10 cellular contexts compared by ENCODE assay signal in the genomic region with DNA sequence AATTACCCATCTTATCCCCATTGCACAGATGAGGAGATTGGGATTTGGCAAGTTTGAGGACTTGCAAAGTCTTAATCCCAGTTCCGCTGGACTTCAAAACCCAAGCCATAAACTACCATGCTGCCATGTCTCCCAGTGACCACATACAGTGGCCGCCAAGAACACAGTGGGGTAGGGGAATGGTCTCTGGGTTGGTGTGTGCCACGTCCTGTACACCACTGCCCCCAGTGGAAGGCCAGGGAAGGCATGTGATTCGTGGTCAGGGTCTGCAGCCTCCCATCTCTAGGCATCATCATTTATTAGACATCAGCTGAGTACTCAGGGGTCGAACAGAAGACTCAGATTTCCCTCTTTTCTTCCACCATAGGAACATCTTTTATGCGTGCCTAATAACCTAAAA.
A peak's percentile ranks its signal among the peaks of the same experiment; 100 is the strongest.
DNase-seq lines count a peak whose midpoint lies in the region; ATAC-seq and TF ChIP-seq lines count a peak whose summit lies in the region.
"Had no signal": no experiment of that assay in that cellular context is flagged by ENCODE, and none has a peak within 500 bp of the region (broad histone marks: within the 10 kb centered on the region; RNA-seq: fewer than 3 reads in every experiment).

No MANE protein-coding gene starts in this region.

- H3K4me3 Mint-ChIP-seq in stimulated activated naive CD8-positive, alpha-beta T cell treated with anti-CD3 and anti-CD28 coated beads, Interleukin-15, amount 100 ng/mL, for 72 hours, result no peak overlapping the region

- H3K27me3 Mint-ChIP-seq in stimulated activated naive CD8-positive, alpha-beta T cell treated with anti-CD3 and anti-CD28 coated beads, Interleukin-15, amount 100 ng/mL, for 72 hours, result no peaks in the 10 kb centered on the region

- H3K4me3 ChIP-seq in fibroblast of mammary gland (ENCODE audit: control insufficient read depth, low read depth, low read length), result no peak overlapping the region
- H3K4me3 ChIP-seq: pancreas, tibial nerve had no signal

- peak; percentile 68 for ATAC-seq in stimulated activated naive CD8-positive, alpha-beta T cell treated with anti-CD3 and anti-CD28 coated beads, Interleukin-15, amount 100 ng/mL, for 72 hours
- ATAC-seq in stimulated activated naive CD8-positive, alpha-beta T cell treated with anti-CD3 and anti-CD28 coated beads, Interleukin-15, Interleukin-2, amounts not matched to agents 100 U/mL and 50 U/mL, for 24 hours, result no peak
- ATAC-seq in HG02571 (IDR thresholded peaks at IDR 0.05; ENCODE audit: unreplicated experiment), result no peak

- peak; percentile 49 for TF ChIP-seq CTCF in fibroblast of mammary gland (conservative IDR thresholded peaks at IDR 0.05; ENCODE audit: control insufficient read depth, insufficient read depth, low read depth, low read length)

- no peaks in the 10 kb centered on the region for H3K9me3 Mint-ChIP-seq in stimulated activated naive CD8-positive, alpha-beta T cell treated with anti-CD3 and anti-CD28 coated beads, Interleukin-15, amount 100 ng/mL, for 72 hours

- peaks cover 70% of the 10 kb centered on the region for H3K4me1 Mint-ChIP-seq in stimulated activated naive CD8-positive, alpha-beta T cell treated with anti-CD3 and anti-CD28 coated beads, Interleukin-15, amount 100 ng/mL, for 72 hours

- H3K27ac Mint-ChIP-seq in stimulated activated naive CD8-positive, alpha-beta T cell treated with anti-CD3 and anti-CD28 coated beads, Interleukin-15, amount 100 ng/mL, for 72 hours, result no peak overlapping the region

- peak in 1 of 2 donors; percentile 37 for DNase-seq in stimulated activated naive CD8-positive, alpha-beta T cell treated with anti-CD3 and anti-CD28 coated beads, Interleukin-15, amount 100 ng/mL, for 72 hours
- no peak for DNase-seq in stimulated activated naive CD8-positive, alpha-beta T cell treated with anti-CD3 and anti-CD28 coated beads, Interleukin-15, Interleukin-2, amounts not matched to agents 100 U/mL and 50 U/mL, for 24 hours
- DNase-seq in RPMI8226 (peak; percentile 39), fibroblast of mammary gland (ENCODE audit: low read depth) (no peak), OCI-M2 (lab: John Stamatoyannopoulos, UW; ENCODE audit: unreplicated experiment) (no peak), NCI-H2196 (lab: John Stamatoyannopoulos, UW; ENCODE audit: unreplicated experiment) (no peak), Ammon's horn (ENCODE audit: low spot score) (no peak)
- DNase-seq: pancreas had no signal
